Comparison of ENCODE assay signal across 19 cellular contexts in the genomic region with DNA sequence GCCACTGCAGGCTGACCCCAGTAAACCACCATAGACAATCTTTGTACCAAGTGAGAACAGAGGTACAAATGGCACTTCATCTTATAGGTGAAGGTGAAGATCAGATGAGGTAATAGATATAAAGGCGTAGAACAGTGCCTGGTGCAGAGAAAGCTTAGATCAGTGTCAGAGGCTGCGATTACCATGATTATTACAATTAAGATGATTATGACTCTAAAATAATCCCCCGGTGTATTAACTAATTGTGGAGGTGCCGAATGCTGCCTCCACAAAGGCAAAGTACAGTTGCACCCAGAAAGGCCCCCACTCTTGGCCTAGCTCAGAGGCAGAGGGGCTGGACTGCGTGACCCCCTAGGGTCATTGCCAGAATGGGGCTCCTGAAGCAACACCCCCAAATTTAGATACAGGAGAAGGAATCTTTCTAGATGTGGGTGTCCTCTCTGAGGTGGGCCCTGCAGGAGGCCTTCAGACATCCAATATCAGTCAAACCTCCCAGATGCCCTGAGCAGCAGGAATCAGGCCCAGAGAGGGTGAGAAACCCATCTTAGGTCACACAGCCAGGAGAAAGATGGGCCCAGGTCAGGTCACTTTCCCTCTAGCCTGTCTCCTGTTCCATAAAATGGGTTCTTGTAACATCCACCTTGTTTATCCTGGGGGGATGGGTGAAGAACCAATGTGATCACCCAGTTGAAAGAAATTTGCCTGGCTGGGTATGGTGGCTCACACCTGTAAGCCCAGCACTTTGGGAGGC.
DNase-seq lines count a peak whose midpoint lies in the region; ATAC-seq, FAIRE-seq and TF ChIP-seq lines count a peak whose summit lies in the region.
"Had no signal": no experiment of that assay in that cellular context is flagged by ENCODE, and none has a peak within 500 bp of the region (broad histone marks: within the 10 kb centered on the region; RNA-seq: fewer than 3 reads in every experiment).

No MANE protein-coding gene starts in this region.

- ATAC-seq in HepG2, result no peak
- ATAC-seq in right lobe of liver, result no peak
- ATAC-seq: CD8-positive, alpha-beta T cell had no signal

- H3K79me2 ChIP-seq in HepG2 (ENCODE audit: insufficient read depth, low read length), result no peaks in the 10 kb centered on the region

- H3K36me3 ChIP-seq in HepG2 (replicated peaks in 1 of 2; ENCODE audit: control insufficient read depth in 1 of 2, insufficient read depth in 2 of 2, low read length in 2 of 2) (no peaks in the 10 kb centered on the region), right lobe of liver (no peaks in the 10 kb centered on the region), HEK293 (ENCODE audit: control insufficient read depth in 2 of 2, insufficient read depth in 1 of 2, low read length in 2 of 2) (no peaks in the 10 kb centered on the region)
- H3K36me3 ChIP-seq: BLaER1 treated with 17β-estradiol and CSF1 and Interleukin-3, amounts not matched to agents 10 nM and 100 nM had no signal

- no peak for FAIRE-seq in HepG2 (lab: Jason Lieb, UNC)
- FAIRE-seq: A549, G401.6, GM12891, GM18507 had no signal

- in situ Hi-C loops in HepG2 (cut with HindIII; ENCODE audit: extremely low pct_ligation_motif_present, low pct_unique_long_range_greater_than_20kb), result no loop called here

- DNase-seq in HepG2 (ENCODE audit: low spot score) (no peak), right lobe of liver (no peak), occipital lobe (lab: John Stamatoyannopoulos, UW) (no peak), NCI-H2227 (lab: John Stamatoyannopoulos, UW; ENCODE audit: unreplicated experiment) (no peak)
- DNase-seq: AML-193; Caco-2; Calu3; CD4-positive, alpha-beta T cell; CD8-positive, alpha-beta T cell; DMS79 treated with DMSO at 0.1 percent for 48 hours; GF-D8 had no signal

- TF ChIP-seq RAD21 in HepG2 (CRISPR knock-in tag; IDR thresholded peaks at IDR 0.05), result no peak

- no peak overlapping the region for H3K9ac ChIP-seq in HepG2 (ENCODE audit: insufficient read depth, low read depth, low read length)
- H3K9ac ChIP-seq: BLaER1 treated with 17β-estradiol and CSF1 and Interleukin-3, amounts not matched to agents 10 nM and 100 nM had no signal

- TF ChIP-seq POLR2A in HepG2 (IDR thresholded peaks at IDR 0.05; ENCODE audit: insufficient read depth in 1 of 2, low read depth in 2 of 2, low read length in 2 of 2) (no peak), right lobe of liver (IDR thresholded peaks at IDR 0.05) (no peak)

- H4K20me1 ChIP-seq in HepG2 (ENCODE audit: insufficient read depth, low read length), result no peaks in the 10 kb centered on the region
- H4K20me1 ChIP-seq: BLaER1 treated with 17β-estradiol and CSF1 and Interleukin-3, amounts not matched to agents 10 nM and 100 nM had no signal

- no peak overlapping the region for H3K27ac ChIP-seq in HepG2 (ENCODE audit: extremely low read length, insufficient read depth, low read length)
- no peak overlapping the region for H3K27ac ChIP-seq in right lobe of liver
- H3K27ac ChIP-seq in HEK293 (ENCODE audit: extremely low read depth, low read depth, low read length), result no peak overlapping the region
- H3K27ac ChIP-seq: 22Rv1; A549; BLaER1 treated with 17β-estradiol and CSF1 and Interleukin-3, amounts not matched to agents 10 nM and 100 nM; C4-2B had no signal

- CTCF ChIA-PET in HepG2 (lab: Yijun Ruan, JAX; ENCODE audit: low intra/inter-chr PET ratio, low total read pairs) (no interaction called here), HEK293 (lab: Yijun Ruan, JAX) (no interaction called here)

- TF ChIP-seq CTCF in HepG2 (CRISPR knock-in tag; IDR thresholded peaks at IDR 0.05), result no peak
- no peak for TF ChIP-seq CTCF in right lobe of liver (IDR thresholded peaks at IDR 0.05)
- no peak for TF ChIP-seq CTCF in HEK293 (tag by site-specific recombination; IDR thresholded peaks at IDR 0.05)

- intact Hi-C loops in HepG2 (cut with micrococcal nuclease; ENCODE audit: unreplicated experiment) (no loop called here), right lobe of liver (cut with DNase I) (no loop called here)

- H3K9me3 ChIP-seq in HepG2 (ENCODE audit: low read length) (no peaks in the 10 kb centered on the region), right lobe of liver (no peaks in the 10 kb centered on the region), HEK293 (ENCODE audit: control insufficient read depth, insufficient read depth, low read depth, low read length) (no peaks in the 10 kb centered on the region)
- H3K9me3 ChIP-seq: A549; BLaER1 treated with 17β-estradiol and CSF1 and Interleukin-3, amounts not matched to agents 10 nM and 100 nM; Caco-2 had no signal

- no peaks in the 10 kb centered on the region for H3K4me1 ChIP-seq in HepG2 (ENCODE audit: insufficient read depth, low read length)
- H3K4me1 ChIP-seq in right lobe of liver, result no peaks in the 10 kb centered on the region
- no peaks in the 10 kb centered on the region for H3K4me1 ChIP-seq in HEK293 (ENCODE audit: control insufficient read depth, insufficient read depth, low read length)
- H3K4me1 ChIP-seq: A549, Caco-2 had no signal

- POLR2A ChIA-PET in HepG2 (lab: Yijun Ruan, JAX) (no interaction called here), HEK293 (lab: Yijun Ruan, JAX) (no interaction called here)

- H3K4me2 ChIP-seq in HepG2 (ENCODE audit: low read depth, low read length), result no peak overlapping the region
- H3K4me2 ChIP-seq: A549; BLaER1 treated with 17β-estradiol and CSF1 and Interleukin-3, amounts not matched to agents 10 nM and 100 nM had no signal

- TF ChIP-seq EP300 in HepG2 (IDR thresholded peaks at IDR 0.05; ENCODE audit: low read depth in 2 of 2, low read length in 2 of 2), result no peak
- no peak for TF ChIP-seq EP300 in HepG2 (CRISPR knock-in tag; IDR thresholded peaks at IDR 0.05; ENCODE audit: borderline replicate concordance)

- H2AFZ ChIP-seq in HepG2 (ENCODE audit: low read length), result no peak overlapping the region

- WGBS in HepG2 (ENCODE audit: low lambda C conversion rate), result 47% methylated on average over 4 of the region's 5 CpGs
- WGBS in right lobe of liver (ENCODE audit: insufficient coverage, low coverage, low lambda C conversion rate, missing lambda C conversion rate), result 100% methylated on average over 4 of the region's 5 CpGs

- H3K4me3 ChIP-seq in HepG2 (replicated peaks in 1 of 3; ENCODE audit: insufficient read depth in 1 of 3, low read depth in 2 of 3, low read length in 3 of 3) (no peak overlapping the region), right lobe of liver (no peak overlapping the region), HEK293 (ENCODE audit: low read depth, low read length) (no peak overlapping the region)
- H3K4me3 ChIP-seq: A549; BLaER1 treated with 17β-estradiol and CSF1 and Interleukin-3, amounts not matched to agents 10 nM and 100 nM had no signal

- H3K27me3 ChIP-seq in HepG2 (ENCODE audit: control insufficient read depth in 1 of 2, insufficient read depth in 2 of 2, low read length in 2 of 2) (peaks cover 0 to 13% of the 10 kb centered on the region in 2 experiments; a peak in 1 of 5 replicates), right lobe of liver (no peaks in the 10 kb centered on the region)
- H3K27me3 ChIP-seq: BLaER1 treated with 17β-estradiol and CSF1 and Interleukin-3, amounts not matched to agents 10 nM and 100 nM had no signal

- BruUV-seq in HepG2 (replicated peaks; lab: Mats Ljungman, UMichigan), result no TSS peak

TF ChIP-seq in HepG2, 621 proteins besides CTCF, POLR2A, EP300 and RAD21:
- TF ChIP-seq ZFX (CRISPR knock-in tag; IDR thresholded peaks at IDR 0.05; ENCODE audit: low read depth) (no peak), ZNF768 (CRISPR knock-in tag; IDR thresholded peaks at IDR 0.05) (peak; percentile 55; the same call in 1 of the 2 replicates)

TF ChIP-seq in HEK293, 187 proteins besides CTCF, POLR2A, EP300 and RAD21:
- TF ChIP-seq, protein P1, sequence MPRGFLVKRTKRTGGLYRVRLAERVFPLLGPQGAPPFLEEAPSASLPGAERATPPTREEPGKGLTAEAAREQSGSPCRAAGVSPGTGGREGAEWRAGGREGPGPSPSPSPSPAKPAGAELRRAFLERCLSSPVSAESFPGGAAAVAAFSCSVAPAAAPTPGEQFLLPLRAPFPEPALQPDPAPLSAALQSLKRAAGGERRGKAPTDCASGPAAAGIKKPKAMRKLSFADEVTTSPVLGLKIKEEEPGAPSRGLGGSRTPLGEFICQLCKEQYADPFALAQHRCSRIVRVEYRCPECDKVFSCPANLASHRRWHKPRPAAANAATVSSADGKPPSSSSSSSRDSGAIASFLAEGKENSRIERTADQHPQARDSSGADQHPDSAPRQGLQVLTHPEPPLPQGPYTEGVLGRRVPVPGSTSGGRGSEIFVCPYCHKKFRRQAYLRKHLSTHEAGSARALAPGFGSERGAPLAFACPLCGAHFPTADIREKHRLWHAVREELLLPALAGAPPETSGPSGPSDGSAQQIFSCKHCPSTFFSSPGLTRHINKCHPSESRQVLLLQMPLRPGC (tag by site-specific recombination; IDR thresholded peaks at IDR 0.05), result no peak
- TF ChIP-seq ZNF768 (tag by site-specific recombination; IDR thresholded peaks at IDR 0.05), result 0 out of 2 replicates have a peak, but pooled peaks have one; percentile 15

Comparison
In these comparisons a context has a peak if more than half of its experiments do, and no peak if none do; other contexts are left out.
1. Of the 63 proteins assayed by ChIP-seq in both HepG2 and HEK293: peak only in HepG2: none; only in HEK293: none; in both: ZNF768; in neither: 62.